ENCODE assay signal across 22 cellular contexts in the genomic region with DNA sequence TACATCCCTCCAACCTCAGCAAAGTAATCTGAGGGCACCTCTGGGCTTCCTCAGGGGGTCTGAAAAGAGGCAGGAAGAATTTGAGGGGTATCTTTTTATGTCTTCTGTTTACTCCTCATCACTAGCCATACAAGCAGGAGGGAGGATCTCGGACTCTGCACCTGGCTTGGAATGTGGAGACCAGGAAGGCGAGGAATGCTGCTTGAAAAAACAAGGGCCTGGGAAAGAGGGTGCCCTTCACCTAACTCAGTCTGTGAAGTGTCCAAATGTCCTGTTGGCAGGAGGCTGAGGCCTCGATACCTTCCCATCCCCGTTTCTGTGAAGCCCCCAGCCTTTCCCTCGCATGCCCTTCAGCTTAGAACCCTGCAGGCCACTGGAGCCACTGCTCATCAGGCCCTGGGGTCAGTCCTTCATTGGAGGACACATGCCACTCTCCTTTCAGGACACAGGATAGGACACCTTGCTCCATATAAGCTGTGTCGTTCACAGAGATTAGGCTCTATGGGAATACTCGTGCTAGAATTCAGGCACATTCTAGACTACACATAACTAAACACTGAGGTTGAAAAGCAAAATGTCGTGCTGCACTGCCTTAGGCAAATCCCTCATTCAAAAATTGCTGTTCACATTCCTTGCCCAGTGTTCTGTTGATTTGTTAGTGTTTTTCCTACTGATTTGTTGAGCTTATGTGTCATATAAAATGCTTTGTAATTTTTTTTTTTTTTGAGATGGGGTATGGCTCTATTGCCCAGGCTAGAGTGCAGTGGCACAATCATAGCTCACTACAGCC. TPM values are rescaled to one million over a fixed set of nuclear protein-coding genes. Genes with fewer than 3 reads are reported as not detected.
DNase-seq lines count a peak whose midpoint lies in the region; ATAC-seq, FAIRE-seq and TF ChIP-seq lines count a peak whose summit lies in the region.
"Had no signal": no experiment of that assay in that cellular context is flagged by ENCODE, and none has a peak within 500 bp of the region (broad histone marks: within the 10 kb centered on the region; RNA-seq: fewer than 3 reads in every experiment).

No MANE protein-coding gene starts in this region.

- CTCF ChIA-PET in Caco-2 (lab: Charles Lee), result no interaction called here

- H3K27ac Mint-ChIP-seq in Caco-2 (ENCODE audit: unreplicated experiment) (peak overlapping the region; percentile 18), nephron progenitor cell (peak overlapping the region; percentile 45)

- no peaks in the 10 kb centered on the region for H3K9me3 Mint-ChIP-seq in Caco-2 (ENCODE audit: unreplicated experiment)
- no peaks in the 10 kb centered on the region for H3K9me3 Mint-ChIP-seq in nephron progenitor cell
- H3K9me3 Mint-ChIP-seq: CD4-positive, alpha-beta T cell had no signal

- H3K4me3 ChIP-seq in Caco-2 (ENCODE audit: low read depth, low read length), result no peak overlapping the region
- H3K4me3 ChIP-seq in thyroid gland (replicated peaks in 1 of 3), result no peak overlapping the region
- no peak overlapping the region for H3K4me3 ChIP-seq in tibial nerve
- H3K4me3 ChIP-seq: GM23248, HAP-1, K562 had no signal

- ATAC-seq in HG03354 (IDR thresholded peaks at IDR 0.05; ENCODE audit: poor library complexity, severe bottlenecking, unreplicated experiment), result no peak
- ATAC-seq: K562 had no signal

- POLR2A ChIA-PET in Caco-2 (lab: Charles Lee), result no interaction called here

- H3K27ac ChIP-seq in thyroid gland (peak overlapping the region in 1 of 3 donors; percentile 20), tibial nerve (no peak overlapping the region)
- H3K27ac ChIP-seq: C4-2B, GM23248, HL-60 had no signal

- H3K9me3 ChIP-seq in Caco-2 (0 out of 2 replicates have a peak, but pooled peaks cover 5% of the 10 kb centered on the region), thyroid gland (no peaks in the 10 kb centered on the region), tibial nerve (no peaks in the 10 kb centered on the region)
- H3K9me3 ChIP-seq: BE2C, HAP-1 had no signal

- no TSS peak for BruUV-seq in Caco-2 (replicated peaks; lab: Mats Ljungman, UMichigan)

- 72 to 75% methylated on average over 7 to 8 of the region's 8 CpGs for WGBS in thyroid gland, 2 donors
- WGBS in tibial nerve, 2 donors, result 95 to 96% methylated on average over 8 of the region's 8 CpGs

- TF ChIP-seq POLR2A in GM12891 (IDR thresholded peaks at IDR 0.05; ENCODE audit: low read depth, low read length) (0 out of 2 replicates have a peak, but pooled peaks have one; percentile 32), thyroid gland (IDR thresholded peaks at IDR 0.05) (no peak), tibial nerve (IDR thresholded peaks at IDR 0.05) (no peak)

- DNase-seq in Caco-2, result peak; percentile 35 to 68
- DNase-seq in GM12891 (ENCODE audit: insufficient read length, low spot score), result no peak
- DNase-seq in nephron progenitor cell, result no peak
- peak; percentile 11 to 39 for DNase-seq in thyroid gland
- DNase-seq in tibial nerve (ENCODE audit: low spot score in 2 of 2), result no peak
- DNase-seq in activated naive CD4-positive, alpha-beta T cell (lab: John Stamatoyannopoulos, UW), result no peak
- DNase-seq: ACHN; BE2C; CD4-positive, alpha-beta T cell; DMS153; DMS79; EL; GM23248; IMR-90 had no signal

- H3K4me1 ChIP-seq in Caco-2 (peaks cover 10% of the 10 kb centered on the region), thyroid gland (peaks cover 0 to 6% of the 10 kb centered on the region in 2 donors), tibial nerve (peaks cover 0 to 19% (median 0%) of the 10 kb centered on the region in 4 donors)
- H3K4me1 ChIP-seq: HAP-1 had no signal

- no peak for TF ChIP-seq EP300 in tibial nerve (IDR thresholded peaks at IDR 0.05)

- H3K36me3 Mint-ChIP-seq in Caco-2 (ENCODE audit: insufficient read depth, unreplicated experiment) (peaks cover 82% of the 10 kb centered on the region), nephron progenitor cell (ENCODE audit: low read depth) (peaks cover 82% of the 10 kb centered on the region)

- H3K36me3 ChIP-seq in Caco-2 (ENCODE audit: control insufficient read depth, insufficient read depth, low read length), result peaks cover 8% of the 10 kb centered on the region
- H3K36me3 ChIP-seq in thyroid gland, result peaks cover 0 to 5% of the 10 kb centered on the region in 2 donors
- H3K36me3 ChIP-seq in tibial nerve, result peaks cover 0 to 62% (median 3%) of the 10 kb centered on the region in 3 donors

- intact Hi-C loops in Caco-2 (cut with micrococcal nuclease; ENCODE audit: unreplicated experiment), result no loop called here
- intact Hi-C loops in thyroid gland (cut with DNase I), result no loop called here

- H3K27me3 Mint-ChIP-seq in Caco-2 (ENCODE audit: insufficient read depth, unreplicated experiment), result no peaks in the 10 kb centered on the region
- peaks cover 5% of the 10 kb centered on the region for H3K27me3 Mint-ChIP-seq in nephron progenitor cell (ENCODE audit: low read depth, poor library complexity)
- H3K27me3 Mint-ChIP-seq: CD4-positive, alpha-beta T cell had no signal

- FAIRE-seq in GM12891 (lab: Jason Lieb, UNC), result no peak
- FAIRE-seq: A204.1, GM12892, GM18507, K562 had no signal

- TF ChIP-seq CTCF in Caco-2 (IDR thresholded peaks at IDR 0.05; ENCODE audit: insufficient read depth in 1 of 2, low read depth in 1 of 2, low read length in 1 of 2, severe bottlenecking in 1 of 2, unreplicated experiment in 1 of 2) (no peak), nephron progenitor cell (IDR thresholded peaks at IDR 0.05) (no peak), thyroid gland (IDR thresholded peaks at IDR 0.05) (no peak), tibial nerve (IDR thresholded peaks at IDR 0.05) (no peak)

- H3K4me3 Mint-ChIP-seq in Caco-2 (ENCODE audit: unreplicated experiment) (no peak overlapping the region), nephron progenitor cell (no peak overlapping the region)
- H3K4me3 Mint-ChIP-seq: CD4-positive, alpha-beta T cell had no signal

- H3K27me3 ChIP-seq in Caco-2 (replicated peaks; ENCODE audit: control insufficient read depth, insufficient read depth, low read length) (no peaks in the 10 kb centered on the region), thyroid gland (no peaks in the 10 kb centered on the region), tibial nerve (no peaks in the 10 kb centered on the region)
- H3K27me3 ChIP-seq: BE2C had no signal

- peaks cover 17% of the 10 kb centered on the region for H3K4me1 Mint-ChIP-seq in Caco-2 (ENCODE audit: low read depth, unreplicated experiment)
- H3K4me1 Mint-ChIP-seq in nephron progenitor cell, result peaks cover 14% of the 10 kb centered on the region

TF ChIP-seq in GM12891, 5 proteins besides CTCF, POLR2A, EP300 and RAD21:
- TF ChIP-seq SPI1 (IDR thresholded peaks at IDR 0.05; ENCODE audit: low read depth, low read length) (no peak), PAX5 (IDR thresholded peaks at IDR 0.05; ENCODE audit: insufficient read depth, low read length, severe bottlenecking) (no peak), POLR2AphosphoS5 (IDR thresholded peaks at IDR 0.05; ENCODE audit: low read depth, low read length) (0 out of 2 replicates have a peak, but pooled peaks have one; percentile 28)

RNA-seq across cellular contexts. Expression of gene ESD, which starts 49.7 kb away (rescaled TPM):
- total RNA-seq in Caco-2 (2022) (118 and 119 TPM in 2 replicates), thyroid gland (100 to 1,000 TPM; 142 to 177 (median 158) TPM), tibial nerve (100 to 1,000 TPM in 2 of 4 donors, 10 to 100 TPM in 2; 87.5 to 132 (median 99.7) TPM)
- polyA plus RNA-seq in GM12891 (2012; ENCODE audit: low read depth, missing spikeins), result 128 TPM

Comparison
In these comparisons a context has a peak if more than half of its experiments do, and no peak if none do; other contexts are left out.
1. DNase-seq: peak in Caco-2 (2 of 2) and thyroid gland (2 of 2); none in GM12891 (single experiment), nephron progenitor cell (single experiment), tibial nerve (0 of 2) and activated naive CD4-positive, alpha-beta T cell (0 of 4).